ENCODE assay signal across 16 cellular contexts in genomic region chr3:29313981-29314726, GRCh38. TPM values are rescaled to one million over a fixed set of nuclear protein-coding genes. Genes with fewer than 3 reads are reported as not detected.
"Had no signal": no experiment of that assay in that cellular context is flagged by ENCODE, and none has a peak within 500 bp of the region (broad histone marks: within the 10 kb centered on the region; RNA-seq: fewer than 3 reads in every experiment).

No MANE protein-coding gene starts in this region.

- H3K27ac ChIP-seq: lower lobe of right lung, prostate gland, WERI-Rb-1 had no signal

- ATAC-seq: activated CD4-positive, alpha-beta T cell treated with anti-CD3 and anti-CD28 coated beads for 36 hours; naive thymus-derived CD8-positive, alpha-beta T cell; T-cell had no signal

- H3K4me1 ChIP-seq: prostate gland had no signal

- H3K27me3 ChIP-seq: transverse colon had no signal

- DNase-seq: activated CD4-positive, alpha-beta memory T cell treated with anti-CD3 and anti-CD28 coated beads, Interleukin-2, amount 10 ng/mL, durations not matched to agents 7 days and 5 days; activated CD4-positive, alpha-beta T cell treated with anti-CD3 and anti-CD28 coated beads for 36 hours; activated gamma-delta T cell treated with Interleukin-2 at 50 U/mL for 16 hours; activated naive CD8-positive, alpha-beta T cell treated with anti-CD3 and anti-CD28 coated beads for 36 hours; activated T-cell treated with anti-CD3 and anti-CD28 coated beads, Interleukin-2, amount 50 U/mL, for 48 hours; aorta; effector CD8-positive, alpha-beta T cell; hypothalamus; lower lobe of right lung; naive thymus-derived CD8-positive, alpha-beta T cell; nucleus accumbens; T-cell; transverse colon; WERI-Rb-1 had no signal

- H3K9me3 ChIP-seq: lower lobe of right lung, prostate gland, transverse colon had no signal

- H3K36me3 ChIP-seq: lower lobe of right lung, prostate gland, transverse colon, WERI-Rb-1 had no signal

- FAIRE-seq: colon had no signal

- H3K4me3 ChIP-seq: lower lobe of right lung, prostate gland, transverse colon had no signal

RNA-seq across cellular contexts. Expression of gene RBMS3, which starts 33.3 kb away (rescaled TPM):
- total RNA-seq: naive thymus-derived CD8-positive, alpha-beta T cell had no signal
- polyA plus RNA-seq: naive thymus-derived CD8-positive, alpha-beta T cell had no signal
